ENCODE assay signal across 21 cellular contexts in genomic region chr2:129829577-129829976, GRCh38.
"Had no signal": no experiment of that assay in that cellular context is flagged by ENCODE, and none has a peak within 500 bp of the region (broad histone marks: within the 10 kb centered on the region; RNA-seq: fewer than 3 reads in every experiment).

No MANE protein-coding gene starts in this region.

- H3K4me1 Mint-ChIP-seq: IgD-negative memory B cell, T-cell had no signal

- DNase-seq: Kasumi-1, NCI-H1092, NCI-H1105 treated with DMSO at 0.1 percent for 48 hours, NCI-H1417 treated with DMSO at 0.1 percent for 48 hours, NCI-H146, NCI-H1694 treated with DMSO at 0.1 percent for 48 hours, NCI-H1930, NCI-H2081, NCI-H2107, NCI-H2227 treated with DMSO at 0.1 percent for 48 hours, NCI-H526 treated with DMSO at 0.1 percent for 48 hours, NCI-H748 treated with DMSO at 0.1 percent for 48 hours, Right ventricle myocardium superior, RPMI8226, SIG-M5, T-cell had no signal

- H3K9me3 ChIP-seq: SJSA1 had no signal

- ATAC-seq: K562, T-cell had no signal

- H3K27ac Mint-ChIP-seq: IgD-negative memory B cell, T-cell had no signal

- H3K36me3 ChIP-seq: SJSA1 had no signal

- H3K36me3 Mint-ChIP-seq: IgD-negative memory B cell had no signal

- H3K27ac ChIP-seq: KMS-11, SJSA1, SK-N-MC had no signal

- H3K27me3 ChIP-seq: SJSA1 had no signal

- H3K4me2 ChIP-seq: KMS-11 had no signal

- H3K4me1 ChIP-seq: SJSA1 had no signal

- H3K4me3 ChIP-seq: K562, SJSA1, SK-N-MC had no signal

- H3K9ac ChIP-seq: KMS-11 had no signal

- H3K4me3 Mint-ChIP-seq: IgD-negative memory B cell, T-cell had no signal
